ENCODE assay signal across 23 cellular contexts in genomic region chr5:120504057-120504456, GRCh38. TPM values are rescaled to one million over a fixed set of nuclear protein-coding genes. Genes with fewer than 3 reads are reported as not detected.
"Had no signal": no experiment of that assay in that cellular context is flagged by ENCODE, and none has a peak within 500 bp of the region (broad histone marks: within the 10 kb centered on the region; RNA-seq: fewer than 3 reads in every experiment).

No MANE protein-coding gene starts in this region.

- H3K36me3 Mint-ChIP-seq: activated naive CD8-positive, alpha-beta T cell; T-cell had no signal

- H3K27me3 ChIP-seq: brain microvascular endothelial cell had no signal

- H3K36me3 ChIP-seq: brain microvascular endothelial cell, WERI-Rb-1 had no signal

- H3K4me1 Mint-ChIP-seq: activated CD4-positive, alpha-beta memory T cell treated with anti-CD3 and anti-CD28 coated beads, Interleukin-2, amount 10 ng/mL, durations not matched to agents 7 days and 5 days; activated CD4-positive, alpha-beta T cell treated with anti-CD3 and anti-CD28 coated beads for 36 hours; activated T-helper 17 cell treated with anti-CD3 and anti-CD28 coated beads, Interleukin-2, amount 50 U/mL, for 72 hours; T-cell had no signal

- H3K4me3 Mint-ChIP-seq: activated CD4-positive, alpha-beta memory T cell treated with anti-CD3 and anti-CD28 coated beads, Interleukin-2, amount 10 ng/mL, durations not matched to agents 7 days and 5 days; activated CD4-positive, alpha-beta T cell treated with anti-CD3 and anti-CD28 coated beads for 36 hours; activated naive CD4-positive, alpha-beta T cell treated with anti-CD3 and anti-CD28 coated beads for 36 hours; activated naive CD8-positive, alpha-beta T cell; activated T-helper 17 cell treated with anti-CD3 and anti-CD28 coated beads, Interleukin-2, amount 50 U/mL, for 72 hours; T-cell had no signal

- H3K27ac ChIP-seq: brain microvascular endothelial cell, KMS-11, WERI-Rb-1 had no signal

- DNase-seq: activated CD4-positive, alpha-beta memory T cell treated with anti-CD3 and anti-CD28 coated beads, Interleukin-2, amount 10 ng/mL, durations not matched to agents 7 days and 5 days; activated CD4-positive, alpha-beta T cell treated with anti-CD3 and anti-CD28 coated beads for 36 hours; activated CD4-positive, alpha-beta T cell treated with anti-CD3 and anti-CD28 coated beads, Interleukin-2, amount 50 U/mL, for 1 hour; activated gamma-delta T cell; activated naive CD4-positive, alpha-beta T cell treated with anti-CD3 and anti-CD28 coated beads for 36 hours; activated T-cell treated with anti-CD3 and anti-CD28 coated beads for 4 hours; activated T-cell treated with anti-CD3 and anti-CD28 coated beads, Interleukin-2, amount 50 U/mL, for 48 hours; brain microvascular endothelial cell; cerebellar nuclear complex; MM.1S; NCI-H1105 treated with DMSO at 0.1 percent for 48 hours; NCI-H1436 treated with DMSO at 0.1 percent for 48 hours; NCI-H187; NCI-H2081; NCI-H524; SHP77; T-cell; T-helper 2 cell; WERI-Rb-1 had no signal

- H3K9me3 Mint-ChIP-seq: activated CD4-positive, alpha-beta memory T cell treated with anti-CD3 and anti-CD28 coated beads, Interleukin-2, amount 10 ng/mL, durations not matched to agents 7 days and 5 days; activated naive CD4-positive, alpha-beta T cell treated with anti-CD3 and anti-CD28 coated beads for 36 hours had no signal

- H3K27ac Mint-ChIP-seq: activated CD4-positive, alpha-beta memory T cell treated with anti-CD3 and anti-CD28 coated beads, Interleukin-2, amount 10 ng/mL, durations not matched to agents 7 days and 5 days; activated CD4-positive, alpha-beta T cell treated with anti-CD3 and anti-CD28 coated beads for 36 hours; activated naive CD4-positive, alpha-beta T cell treated with anti-CD3 and anti-CD28 coated beads for 36 hours; activated naive CD8-positive, alpha-beta T cell; activated T-helper 17 cell treated with anti-CD3 and anti-CD28 coated beads, Interleukin-2, amount 50 U/mL, for 72 hours; T-cell had no signal

- H3K27me3 Mint-ChIP-seq: activated CD4-positive, alpha-beta memory T cell treated with anti-CD3 and anti-CD28 coated beads, Interleukin-2, amount 10 ng/mL, durations not matched to agents 7 days and 5 days; activated CD4-positive, alpha-beta T cell treated with anti-CD3 and anti-CD28 coated beads for 36 hours; activated T-helper 17 cell treated with anti-CD3 and anti-CD28 coated beads, Interleukin-2, amount 50 U/mL, for 72 hours had no signal

- H3K9ac ChIP-seq: KMS-11 had no signal

- H3K4me2 ChIP-seq: KMS-11 had no signal

- ATAC-seq: activated CD4-positive, alpha-beta T cell treated with anti-CD3 and anti-CD28 coated beads for 36 hours; activated T-helper 17 cell treated with anti-CD3 and anti-CD28 coated beads, Interleukin-2, amount 50 U/mL, for 72 hours; T-cell had no signal

RNA-seq across cellular contexts. Expression of gene PRR16, which starts 40.0 kb away (rescaled TPM):
- total RNA-seq: activated CD4-positive, alpha-beta memory T cell treated with anti-CD3 and anti-CD28 coated beads, Interleukin-2, amount 10 ng/mL, durations not matched to agents 7 days and 5 days; activated CD4-positive, alpha-beta T cell treated with anti-CD3 and anti-CD28 coated beads for 36 hours; activated CD8-positive, alpha-beta memory T cell treated with anti-CD3 and anti-CD28 coated beads for 36 hours; activated naive CD4-positive, alpha-beta T cell treated with anti-CD3 and anti-CD28 coated beads for 36 hours; activated T-helper 17 cell treated with anti-CD3 and anti-CD28 coated beads, Interleukin-2, amount 50 U/mL, for 72 hours; T-cell had no signal
